In the genomic region with DNA sequence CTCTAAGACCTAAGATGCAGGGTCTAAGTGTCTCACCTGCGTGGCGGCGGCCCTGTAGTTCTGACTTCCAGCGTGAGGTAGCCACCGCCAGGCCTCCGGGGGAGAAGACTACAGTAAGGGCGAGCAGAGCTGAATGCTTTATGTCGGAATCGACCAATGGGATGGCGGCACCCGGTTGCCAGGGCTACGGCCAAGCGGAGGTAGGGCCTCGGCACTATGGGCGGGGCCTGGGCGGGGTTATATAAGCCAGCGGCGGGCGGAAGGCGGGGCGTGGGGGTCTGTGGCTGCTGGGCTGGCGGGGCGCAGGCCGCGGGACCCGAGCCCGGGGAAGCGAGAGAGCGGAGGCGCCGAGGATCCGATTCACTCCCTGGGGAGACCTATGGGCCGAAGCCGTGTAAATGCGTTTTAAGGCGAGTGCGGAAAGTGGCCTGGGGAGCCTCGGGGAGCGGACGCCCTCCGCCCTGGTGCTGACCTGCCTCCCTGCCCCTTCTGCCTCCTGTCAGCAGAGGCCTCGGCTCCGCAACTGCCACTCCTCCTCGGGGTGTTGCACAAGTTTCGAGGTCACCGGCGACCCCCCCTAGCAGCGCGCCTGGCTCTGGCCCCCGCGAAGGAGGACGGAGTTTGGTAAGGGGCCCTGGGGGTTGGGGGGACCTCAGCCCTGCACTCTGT, we compare ENCODE assay signal across 1 cellular context.
TF ChIP-seq lines count a peak whose summit lies in the region.

TSS of gene AZIN2 (plus strand) at position 269 of the 669 bp plus-strand sequence. CDS start 1,097 bp downstream, outside the sequence.

TF ChIP-seq in HepG2, 621 proteins besides CTCF, POLR2A, EP300 and RAD21 (continued from another document and continues in another):
- TF ChIP-seq, protein P1, sequence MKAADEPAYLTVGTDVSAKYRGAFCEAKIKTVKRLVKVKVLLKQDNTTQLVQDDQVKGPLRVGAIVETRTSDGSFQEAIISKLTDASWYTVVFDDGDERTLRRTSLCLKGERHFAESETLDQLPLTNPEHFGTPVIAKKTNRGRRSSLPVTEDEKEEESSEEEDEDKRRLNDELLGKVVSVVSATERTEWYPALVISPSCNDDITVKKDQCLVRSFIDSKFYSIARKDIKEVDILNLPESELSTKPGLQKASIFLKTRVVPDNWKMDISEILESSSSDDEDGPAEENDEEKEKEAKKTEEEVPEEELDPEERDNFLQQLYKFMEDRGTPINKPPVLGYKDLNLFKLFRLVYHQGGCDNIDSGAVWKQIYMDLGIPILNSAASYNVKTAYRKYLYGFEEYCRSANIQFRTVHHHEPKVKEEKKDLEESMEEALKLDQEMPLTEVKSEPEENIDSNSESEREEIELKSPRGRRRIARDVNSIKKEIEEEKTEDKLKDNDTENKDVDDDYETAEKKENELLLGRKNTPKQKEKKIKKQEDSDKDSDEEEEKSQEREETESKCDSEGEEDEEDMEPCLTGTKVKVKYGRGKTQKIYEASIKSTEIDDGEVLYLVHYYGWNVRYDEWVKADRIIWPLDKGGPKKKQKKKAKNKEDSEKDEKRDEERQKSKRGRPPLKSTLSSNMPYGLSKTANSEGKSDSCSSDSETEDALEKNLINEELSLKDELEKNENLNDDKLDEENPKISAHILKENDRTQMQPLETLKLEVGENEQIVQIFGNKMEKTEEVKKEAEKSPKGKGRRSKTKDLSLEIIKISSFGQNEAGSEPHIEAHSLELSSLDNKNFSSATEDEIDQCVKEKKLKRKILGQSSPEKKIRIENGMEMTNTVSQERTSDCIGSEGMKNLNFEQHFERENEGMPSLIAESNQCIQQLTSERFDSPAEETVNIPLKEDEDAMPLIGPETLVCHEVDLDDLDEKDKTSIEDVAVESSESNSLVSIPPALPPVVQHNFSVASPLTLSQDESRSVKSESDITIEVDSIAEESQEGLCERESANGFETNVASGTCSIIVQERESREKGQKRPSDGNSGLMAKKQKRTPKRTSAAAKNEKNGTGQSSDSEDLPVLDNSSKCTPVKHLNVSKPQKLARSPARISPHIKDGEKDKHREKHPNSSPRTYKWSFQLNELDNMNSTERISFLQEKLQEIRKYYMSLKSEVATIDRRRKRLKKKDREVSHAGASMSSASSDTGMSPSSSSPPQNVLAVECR (CRISPR knock-in tag; IDR thresholded peaks at IDR 0.05; ENCODE audit: borderline replicate concordance), result peak; percentile 80; the same call in 1 of the 2 replicates
- TF ChIP-seq JDP2 (CRISPR knock-in tag; IDR thresholded peaks at IDR 0.05; ENCODE audit: borderline replicate concordance) (no peak), NFRKB (IDR thresholded peaks at IDR 0.05) (no peak), ZNF101 (CRISPR knock-in tag; IDR thresholded peaks at IDR 0.05; ENCODE audit: borderline replicate concordance, low read depth) (no peak), KLF16 (CRISPR knock-in tag; IDR thresholded peaks at IDR 0.05) (0 out of 4 replicates have a peak, but pooled peaks of 1 of the 2 experiments have one; percentile 55), ZNF883 (CRISPR knock-in tag; IDR thresholded peaks at IDR 0.05; ENCODE audit: not compliant biosample characterization) (peak; percentile 63), TP53 (CRISPR knock-in tag; conservative IDR thresholded peaks at IDR 0.05) (no peak), ZBTB38 (CRISPR knock-in tag; IDR thresholded peaks at IDR 0.05) (peak; percentile 30; the same call in 1 of the 2 replicates), SP1 (IDR thresholded peaks at IDR 0.05) (no peak), SP1 (CRISPR knock-in tag; IDR thresholded peaks at IDR 0.05) (peak; percentile 89), ZNF782 (CRISPR knock-in tag; IDR thresholded peaks at IDR 0.05; ENCODE audit: borderline replicate concordance) (0 out of 2 replicates have a peak, but pooled peaks have one; percentile 37), THAP11 (CRISPR knock-in tag; IDR thresholded peaks at IDR 0.05) (0 out of 2 replicates have a peak, but pooled peaks have one; percentile 43), GABPB1 (CRISPR knock-in tag; IDR thresholded peaks at IDR 0.05) (peak; percentile 75), ZNF746 (CRISPR knock-in tag; IDR thresholded peaks at IDR 0.05) (peak; percentile 25; the same call in 1 of the 2 replicates), HES4 (CRISPR knock-in tag; IDR thresholded peaks at IDR 0.05; ENCODE audit: borderline replicate concordance) (peak; percentile 33; the same call in 1 of the 2 replicates), ZNF747 (CRISPR knock-in tag; IDR thresholded peaks at IDR 0.05; ENCODE audit: borderline replicate concordance) (peak; percentile 56; the same call in 1 of the 2 replicates), SOX13 (IDR thresholded peaks at IDR 0.05) (no peak), SOX13 (CRISPR knock-in tag; conservative IDR thresholded peaks at IDR 0.05 in 1 of 2, IDR thresholded peaks at IDR 0.05 in 1 of 2) (no peak), ZNF337 (CRISPR knock-in tag; IDR thresholded peaks at IDR 0.05; ENCODE audit: borderline replicate concordance, low read depth) (peak; percentile 65; the same call in 1 of the 2 replicates), ZNF788 (CRISPR knock-in tag; IDR thresholded peaks at IDR 0.05; ENCODE audit: borderline replicate concordance) (peak; percentile 75; the same call in 1 of the 2 replicates), ZNF501 (CRISPR knock-in tag; IDR thresholded peaks at IDR 0.05) (peak; percentile 57), CEBPB (IDR thresholded peaks at IDR 0.05; ENCODE audit: borderline replicate concordance, low read depth, low read length) (0 out of 2 replicates have a peak, but pooled peaks have one; percentile 6), DNMT3B (CRISPR knock-in tag; conservative IDR thresholded peaks at IDR 0.05) (0 out of 2 replicates have a peak, but pooled peaks have one; percentile 42), HDAC6 (IDR thresholded peaks at IDR 0.05; ENCODE audit: low read depth, low read length) (no peak), SMAD3 (CRISPR knock-in tag; IDR thresholded peaks at IDR 0.05) (0 out of 2 replicates have a peak, but pooled peaks have one; percentile 21), ETV5 (CRISPR knock-in tag; IDR thresholded peaks at IDR 0.05; ENCODE audit: borderline replicate concordance) (no peak; the same call in 1 of the 2 replicates), ZSCAN12 (CRISPR knock-in tag; IDR thresholded peaks at IDR 0.05) (no peak), ZMYM3 (CRISPR knock-in tag; IDR thresholded peaks at IDR 0.05) (peak; percentile 26; the same call in 1 of the 2 replicates), RBFOX2 (IDR thresholded peaks at IDR 0.05; ENCODE audit: low read depth, low read length) (peak; percentile 76), ZIK1 (CRISPR knock-in tag; IDR thresholded peaks at IDR 0.05; ENCODE audit: borderline replicate concordance, low read depth) (peak; percentile 76; the same call in 1 of the 2 replicates), ZNF547 (CRISPR knock-in tag; IDR thresholded peaks at IDR 0.05) (peak; percentile 79; the same call in 1 of the 2 replicates), ZNF232 (CRISPR knock-in tag; IDR thresholded peaks at IDR 0.05; ENCODE audit: borderline replicate concordance) (no peak), ZNF263 (CRISPR knock-in tag; IDR thresholded peaks at IDR 0.05) (no peak), HNF4G (IDR thresholded peaks at IDR 0.05; ENCODE audit: borderline replicate concordance, low read depth, low read length) (no peak), HNF4G (CRISPR knock-in tag; IDR thresholded peaks at IDR 0.05; ENCODE audit: borderline replicate concordance, low read depth) (no peak), ZNF605 (CRISPR knock-in tag; IDR thresholded peaks at IDR 0.05) (peak; percentile 69; the same call in 1 of the 2 replicates), CC2D1A (CRISPR knock-in tag; IDR thresholded peaks at IDR 0.05) (no peak), RFX3 (CRISPR knock-in tag; IDR thresholded peaks at IDR 0.05) (peak; percentile 96), KDM3A (CRISPR knock-in tag; IDR thresholded peaks at IDR 0.05; ENCODE audit: low read depth) (peak; percentile 93), ELF1 (CRISPR knock-in tag; IDR thresholded peaks at IDR 0.05) (peak; percentile 33), MXD4 (CRISPR knock-in tag; IDR thresholded peaks at IDR 0.05) (0 out of 2 replicates have a peak, but pooled peaks have one; percentile 45), ZNF543 (CRISPR knock-in tag; IDR thresholded peaks at IDR 0.05) (0 out of 2 replicates have a peak, but pooled peaks have one; percentile 34), ZFP90 (CRISPR knock-in tag; IDR thresholded peaks at IDR 0.05; ENCODE audit: borderline replicate concordance) (peak; percentile 26; the same call in 1 of the 2 replicates), TIGD3 (CRISPR knock-in tag; IDR thresholded peaks at IDR 0.05; ENCODE audit: borderline replicate concordance) (no peak), CENPT (CRISPR knock-in tag; IDR thresholded peaks at IDR 0.05; ENCODE audit: low read depth) (peak; percentile 31; the same call in 1 of the 2 replicates), ZMYM4 (CRISPR knock-in tag; IDR thresholded peaks at IDR 0.05) (peak; percentile 57), BCLAF1 (IDR thresholded peaks at IDR 0.05) (no peak), HDAC1 (CRISPR knock-in tag; IDR thresholded peaks at IDR 0.05) (peak; percentile 71), NONO (IDR thresholded peaks at IDR 0.05) (no peak), NONO (CRISPR knock-in tag; conservative IDR thresholded peaks at IDR 0.05) (peak; percentile 62), ZNF839 (CRISPR knock-in tag; IDR thresholded peaks at IDR 0.05; ENCODE audit: borderline replicate concordance) (no peak), PCBP1 (IDR thresholded peaks at IDR 0.05; ENCODE audit: borderline replicate concordance, low read depth, low read length) (no peak)
- TF ChIP-seq, protein P2, sequence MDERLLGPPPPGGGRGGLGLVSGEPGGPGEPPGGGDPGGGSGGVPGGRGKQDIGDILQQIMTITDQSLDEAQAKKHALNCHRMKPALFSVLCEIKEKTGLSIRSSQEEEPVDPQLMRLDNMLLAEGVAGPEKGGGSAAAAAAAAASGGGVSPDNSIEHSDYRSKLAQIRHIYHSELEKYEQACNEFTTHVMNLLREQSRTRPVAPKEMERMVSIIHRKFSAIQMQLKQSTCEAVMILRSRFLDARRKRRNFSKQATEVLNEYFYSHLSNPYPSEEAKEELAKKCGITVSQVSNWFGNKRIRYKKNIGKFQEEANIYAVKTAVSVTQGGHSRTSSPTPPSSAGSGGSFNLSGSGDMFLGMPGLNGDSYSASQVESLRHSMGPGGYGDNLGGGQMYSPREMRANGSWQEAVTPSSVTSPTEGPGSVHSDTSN (CRISPR knock-in tag; IDR thresholded peaks at IDR 0.05), result no peak
- TF ChIP-seq, protein P3, sequence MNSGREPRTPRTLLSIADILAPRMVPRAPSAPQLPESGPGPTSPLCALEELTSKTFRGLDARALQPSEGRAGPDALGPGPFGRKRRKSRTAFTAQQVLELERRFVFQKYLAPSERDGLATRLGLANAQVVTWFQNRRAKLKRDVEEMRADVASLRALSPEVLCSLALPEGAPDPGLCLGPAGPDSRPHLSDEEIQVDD (CRISPR knock-in tag; IDR thresholded peaks at IDR 0.05; ENCODE audit: borderline replicate concordance), result peak; percentile 63; the same call in 1 of the 2 replicates
- TF ChIP-seq, protein P4, sequence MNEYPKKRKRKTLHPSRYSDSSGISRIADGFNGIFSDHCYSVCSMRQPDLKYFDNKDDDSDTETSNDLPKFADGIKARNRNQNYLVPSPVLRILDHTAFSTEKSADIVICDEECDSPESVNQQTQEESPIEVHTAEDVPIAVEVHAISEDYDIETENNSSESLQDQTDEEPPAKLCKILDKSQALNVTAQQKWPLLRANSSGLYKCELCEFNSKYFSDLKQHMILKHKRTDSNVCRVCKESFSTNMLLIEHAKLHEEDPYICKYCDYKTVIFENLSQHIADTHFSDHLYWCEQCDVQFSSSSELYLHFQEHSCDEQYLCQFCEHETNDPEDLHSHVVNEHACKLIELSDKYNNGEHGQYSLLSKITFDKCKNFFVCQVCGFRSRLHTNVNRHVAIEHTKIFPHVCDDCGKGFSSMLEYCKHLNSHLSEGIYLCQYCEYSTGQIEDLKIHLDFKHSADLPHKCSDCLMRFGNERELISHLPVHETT (CRISPR knock-in tag; conservative IDR thresholded peaks at IDR 0.05), result no peak
- TF ChIP-seq, protein P5, sequence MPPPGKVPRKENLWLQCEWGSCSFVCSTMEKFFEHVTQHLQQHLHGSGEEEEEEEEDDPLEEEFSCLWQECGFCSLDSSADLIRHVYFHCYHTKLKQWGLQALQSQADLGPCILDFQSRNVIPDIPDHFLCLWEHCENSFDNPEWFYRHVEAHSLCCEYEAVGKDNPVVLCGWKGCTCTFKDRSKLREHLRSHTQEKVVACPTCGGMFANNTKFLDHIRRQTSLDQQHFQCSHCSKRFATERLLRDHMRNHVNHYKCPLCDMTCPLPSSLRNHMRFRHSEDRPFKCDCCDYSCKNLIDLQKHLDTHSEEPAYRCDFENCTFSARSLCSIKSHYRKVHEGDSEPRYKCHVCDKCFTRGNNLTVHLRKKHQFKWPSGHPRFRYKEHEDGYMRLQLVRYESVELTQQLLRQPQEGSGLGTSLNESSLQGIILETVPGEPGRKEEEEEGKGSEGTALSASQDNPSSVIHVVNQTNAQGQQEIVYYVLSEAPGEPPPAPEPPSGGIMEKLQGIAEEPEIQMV (CRISPR knock-in tag; IDR thresholded peaks at IDR 0.05; ENCODE audit: low read depth), result peak; percentile 62; the same call in 1 of the 2 replicates
